Comparison of ENCODE assay signal across 1 cellular context in genomic region chr1:153749408-153750005, GRCh38.
TF ChIP-seq lines count a peak whose summit lies in the region.

No MANE protein-coding gene starts in this region.

TF ChIP-seq in H1, 55 proteins besides CTCF, POLR2A, EP300 and RAD21:
- TF ChIP-seq YY1 (IDR thresholded peaks at IDR 0.05; ENCODE audit: low read depth, low read length) (0 out of 2 replicates have a peak, but pooled peaks have one; percentile 48), TBP (IDR thresholded peaks at IDR 0.05; ENCODE audit: low read depth, low read length) (0 out of 2 replicates have a peak, but pooled peaks have one; percentile 26), SP2 (IDR thresholded peaks at IDR 0.05; ENCODE audit: low read length) (no peak), HDAC2 (IDR thresholded peaks at IDR 0.05; ENCODE audit: borderline replicate concordance in 1 of 2, low read depth in 2 of 2, low read length in 2 of 2) (no peak), BCL11A (IDR thresholded peaks at IDR 0.05; ENCODE audit: low read depth in 2 of 2, low read length in 2 of 2) (no peak), CBX5 (IDR thresholded peaks at IDR 0.05; ENCODE audit: low read depth, low read length) (no peak), ATF2 (IDR thresholded peaks at IDR 0.05; ENCODE audit: low read length) (no peak), SIX5 (IDR thresholded peaks at IDR 0.05; ENCODE audit: low read depth, low read length) (no peak), PHF8 (conservative IDR thresholded peaks at IDR 0.05; ENCODE audit: low read depth, low read length) (no peak), CEBPB (IDR thresholded peaks at IDR 0.05; ENCODE audit: low read depth, low read length) (peak; percentile 30; the same call in 1 of the 2 replicates), SIN3A (conservative IDR thresholded peaks at IDR 0.05 in 1 of 2, IDR thresholded peaks at IDR 0.05 in 1 of 2; ENCODE audit: low read depth in 1 of 2, low read length in 2 of 2) (peak in 1 of 2 experiments; percentile 82; a peak in 1 of 4 replicates), TAF1 (IDR thresholded peaks at IDR 0.05; ENCODE audit: low read depth, low read length) (0 out of 2 replicates have a peak, but pooled peaks have one; percentile 21), CBX8 (IDR thresholded peaks at IDR 0.05; ENCODE audit: borderline replicate concordance, low read depth, low read length) (no peak), POU5F1 (IDR thresholded peaks at IDR 0.05; ENCODE audit: low read depth, low read length) (no peak), RFX5 (IDR thresholded peaks at IDR 0.05; ENCODE audit: borderline replicate concordance, low read depth, low read length) (no peak), RBBP5 (IDR thresholded peaks at IDR 0.05; ENCODE audit: borderline replicate concordance, low read depth, low read length) (no peak), BACH1 (IDR thresholded peaks at IDR 0.05; ENCODE audit: low read length) (no peak), NRF1 (IDR thresholded peaks at IDR 0.05; ENCODE audit: low read depth, low read length) (no peak), BRCA1 (IDR thresholded peaks at IDR 0.05; ENCODE audit: low read depth, low read length) (no peak)
